ENCODE assay signal across 28 cellular contexts in the genomic region with DNA sequence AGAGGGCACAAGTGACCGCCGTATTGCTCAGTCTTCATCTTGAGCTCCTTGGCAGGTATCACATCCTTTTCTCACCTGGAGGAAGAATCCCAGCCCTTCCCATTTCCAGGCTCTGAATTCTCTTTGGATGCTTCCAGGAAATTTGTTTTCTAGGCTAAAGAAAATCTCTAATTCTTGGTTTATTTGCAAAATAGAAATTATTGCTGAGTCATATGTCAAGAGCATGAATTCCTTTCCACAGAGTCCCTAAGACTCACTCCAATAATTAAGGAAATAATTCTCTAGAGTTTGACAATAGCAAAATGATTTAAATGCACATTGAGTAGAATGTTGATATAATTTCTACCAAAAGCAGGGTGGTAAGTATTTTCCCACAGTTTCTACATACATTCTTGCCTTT. TPM values are rescaled to one million over a fixed set of nuclear protein-coding genes. Genes with fewer than 3 reads are reported as not detected.
DNase-seq lines count a peak whose midpoint lies in the region; ATAC-seq, FAIRE-seq and TF ChIP-seq lines count a peak whose summit lies in the region.
"Had no signal": no experiment of that assay in that cellular context is flagged by ENCODE, and none has a peak within 500 bp of the region (broad histone marks: within the 10 kb centered on the region; RNA-seq: fewer than 3 reads in every experiment).

No MANE protein-coding gene starts in this region.

- no peak overlapping the region for H3K4me2 ChIP-seq in H1 (ENCODE audit: insufficient read depth in 1 of 2, low read depth in 2 of 2, low read length in 2 of 2)
- no peak overlapping the region for H3K4me2 ChIP-seq in neural progenitor cell

- CTCF ChIA-PET in H1 (lab: Charles Lee; ENCODE audit: partially characterized antibody), result interaction anchor here (0.9 to 1.9 kb wide), 4 partner anchors 8 to 296 kb away, joined by 3 to 4 read pairs (median 4); no protein-coding TSS in a partner anchor

- H2BK5ac ChIP-seq in H1 (ENCODE audit: low read depth, low read length), result no peak overlapping the region

- H4K20me1 ChIP-seq in H1 (replicated peaks in 1 of 2; ENCODE audit: control insufficient read depth in 1 of 2, insufficient read depth in 2 of 2, low read length in 2 of 2) (no peaks in the 10 kb centered on the region), neural progenitor cell (ENCODE audit: low read depth) (no peaks in the 10 kb centered on the region)

- H3K36me3 ChIP-seq in ACC112 (ENCODE audit: insufficient read depth, low read length) (no peaks in the 10 kb centered on the region), H1 (ENCODE audit: control insufficient read depth in 2 of 4, insufficient read depth in 4 of 4, low read length in 3 of 4) (no peaks in the 10 kb centered on the region), neural progenitor cell (no peaks in the 10 kb centered on the region)
- H3K36me3 ChIP-seq: MG63 had no signal

- peak overlapping the region; percentile 30; the same call in 1 of the 2 replicates for H2BK12ac ChIP-seq in H1 (ENCODE audit: low read depth, low read length)

- no peak overlapping the region for H2BK20ac ChIP-seq in H1 (ENCODE audit: low read length)

- no peak overlapping the region for H3K23ac ChIP-seq in H1 (ENCODE audit: insufficient read length)

- no peak overlapping the region for H2BK120ac ChIP-seq in H1 (replicated peaks; ENCODE audit: low read depth, low read length)

- H4K5ac ChIP-seq in H1 (ENCODE audit: insufficient read length, low read depth, low read length), result no peak overlapping the region

- H4K91ac ChIP-seq in H1 (replicated peaks; ENCODE audit: insufficient read length, low read length), result no peak overlapping the region

- no peaks in the 10 kb centered on the region for H3K79me1 ChIP-seq in H1 (ENCODE audit: low read depth, low read length)

- H3K27ac ChIP-seq in ACC112 (ENCODE audit: low read depth, low read length) (no peak overlapping the region), H1 (ENCODE audit: low read depth, low read length) (no peak overlapping the region), neural progenitor cell (no peak overlapping the region)
- H3K27ac ChIP-seq: C4-2B, RWPE1 had no signal

- TF ChIP-seq EP300 in H1 (IDR thresholded peaks at IDR 0.05; ENCODE audit: borderline replicate concordance in 1 of 2, low read depth in 2 of 2, low read length in 2 of 2), result no peak

- H3K56ac ChIP-seq in H1 (replicated peaks; ENCODE audit: insufficient read length, low read depth, low read length), result no peak overlapping the region

- H2AFZ ChIP-seq in ACC112 (ENCODE audit: low read length, unreplicated experiment), result peak overlapping the region; percentile 62
- no peak overlapping the region for H2AFZ ChIP-seq in H1 (ENCODE audit: low read length)
- H2AFZ ChIP-seq in neural progenitor cell (replicated peaks), result peak overlapping the region; percentile 63

- H3K14ac ChIP-seq in H1 (ENCODE audit: insufficient read length), result no peak overlapping the region

- WGBS in H1 (ENCODE audit: extremely low coverage in 1 of 2, insufficient coverage in 1 of 2, insufficient read length in 1 of 2, insufficient replicate concordance in 2 of 2, low coverage in 1 of 2, low lambda C conversion rate in 2 of 2, missing lambda C conversion rate in 1 of 2), 2 experiments, result 68% methylated on average over 2 of the region's 2 CpGs; no CpG with 5 or more reads in 1 of the 2 experiments

- H3K9me3 Mint-ChIP-seq in HFFc6 (no peaks in the 10 kb centered on the region), neural progenitor cell (peaks cover 7% of the 10 kb centered on the region)
- H3K9me3 Mint-ChIP-seq: CD8-positive, alpha-beta T cell had no signal

- H3K9me3 ChIP-seq in H1 (ENCODE audit: insufficient read depth in 2 of 2, low read depth in 1 of 2, low read length in 1 of 2) (no peaks in the 10 kb centered on the region), neural progenitor cell (ENCODE audit: low read depth) (no peaks in the 10 kb centered on the region)
- H3K9me3 ChIP-seq: Caco-2, MG63 had no signal

- no peak for TF ChIP-seq POLR2A in H1 (IDR thresholded peaks at IDR 0.05; ENCODE audit: control extremely low read depth in 1 of 2, low read depth in 2 of 2, low read length in 2 of 2)

- TF ChIP-seq RAD21 in H1 (IDR thresholded peaks at IDR 0.05 in 1 of 2, conservative IDR thresholded peaks at IDR 0.05 in 1 of 2; ENCODE audit: low read depth in 2 of 2, low read length in 2 of 2), result no peak

- no peak overlapping the region for H2BK15ac ChIP-seq in H1 (ENCODE audit: low read length)

- no peak overlapping the region for H4K8ac ChIP-seq in H1 (ENCODE audit: extremely low read depth, insufficient read depth, low read length)

- no peak for TF ChIP-seq CTCF in HFFc6 (IDR thresholded peaks at IDR 0.05)
- TF ChIP-seq CTCF in H1 (IDR thresholded peaks at IDR 0.05; ENCODE audit: control extremely low read depth in 1 of 3, insufficient read depth in 1 of 3, low read depth in 1 of 3, low read length in 3 of 3), result no peak
- no peak for TF ChIP-seq CTCF in neural progenitor cell (IDR thresholded peaks at IDR 0.05)

- FAIRE-seq in H1 (lab: Jason Lieb, UNC), result no peak
- FAIRE-seq: A204.1, GM12891 had no signal

- no peak overlapping the region for H3K9ac ChIP-seq in H1 (replicated peaks in 1 of 4; ENCODE audit: extremely low read depth in 1 of 4, low read depth in 3 of 4, low read length in 3 of 4)
- H3K9ac ChIP-seq in neural progenitor cell, result no peak overlapping the region

- H2AK5ac ChIP-seq in H1 (ENCODE audit: low read depth, low read length), result no peak overlapping the region

- H3K18ac ChIP-seq in H1 (ENCODE audit: extremely low read depth, low read length), result no peak overlapping the region

- H3K4me3 ChIP-seq in ACC112 (ENCODE audit: low read depth, low read length), result no peak overlapping the region
- H3K4me3 ChIP-seq in H1 (ENCODE audit: extremely low read depth in 1 of 4, insufficient read depth in 2 of 4, low read depth in 3 of 4, low read length in 4 of 4), result no peak overlapping the region
- no peak overlapping the region for H3K4me3 ChIP-seq in neural progenitor cell
- H3K4me3 ChIP-seq: MG63 had no signal

- H3K4me1 ChIP-seq in ACC112 (ENCODE audit: control insufficient read depth, insufficient read depth, low read length, unreplicated experiment) (peaks cover 6% of the 10 kb centered on the region), H1 (replicated peaks in 1 of 4; ENCODE audit: control insufficient read depth in 3 of 4, insufficient read depth in 4 of 4, low read length in 3 of 4) (no peaks in the 10 kb centered on the region), neural progenitor cell (no peaks in the 10 kb centered on the region)
- H3K4me1 ChIP-seq: Caco-2 had no signal

- no peaks in the 10 kb centered on the region for H3K23me2 ChIP-seq in H1 (ENCODE audit: low read depth, low read length)

- H3K27me3 Mint-ChIP-seq in HFFc6 (ENCODE audit: insufficient read depth), result peaks cover 2% of the 10 kb centered on the region
- H3K27me3 Mint-ChIP-seq in neural progenitor cell (ENCODE audit: insufficient read depth, low read depth), result no peaks in the 10 kb centered on the region
- H3K27me3 Mint-ChIP-seq: B cell had no signal

- H3K4me1 Mint-ChIP-seq in HFFc6 (ENCODE audit: low read depth), result peaks cover 11% of the 10 kb centered on the region
- H3K4me1 Mint-ChIP-seq in neural progenitor cell, result no peaks in the 10 kb centered on the region
- H3K4me1 Mint-ChIP-seq: B cell had no signal

- H3K27me3 ChIP-seq in ACC112 (ENCODE audit: insufficient read depth, low read length), result no peaks in the 10 kb centered on the region
- H3K27me3 ChIP-seq in H1 (replicated peaks in 1 of 4; ENCODE audit: control insufficient read depth in 3 of 4, extremely low read depth in 1 of 4, insufficient read depth in 3 of 4, low read length in 3 of 4), result no peaks in the 10 kb centered on the region
- no peaks in the 10 kb centered on the region for H3K27me3 ChIP-seq in neural progenitor cell
- H3K27me3 ChIP-seq: MG63 had no signal

- H3K27ac Mint-ChIP-seq in HFFc6, result peak overlapping the region; percentile 62; the same call in 1 of the 2 replicates
- no peak overlapping the region for H3K27ac Mint-ChIP-seq in neural progenitor cell
- H3K27ac Mint-ChIP-seq: B cell; CD8-positive, alpha-beta T cell had no signal

- H3K79me2 ChIP-seq in ACC112 (ENCODE audit: control insufficient read depth, insufficient read depth, low read length, unreplicated experiment), result no peaks in the 10 kb centered on the region
- no peaks in the 10 kb centered on the region for H3K79me2 ChIP-seq in H1 (ENCODE audit: control insufficient read depth in 1 of 2, insufficient read depth in 2 of 2, low read length in 2 of 2)
- H3K79me2 ChIP-seq in neural progenitor cell (ENCODE audit: low read depth), result no peaks in the 10 kb centered on the region

- H3K4me3 Mint-ChIP-seq in HFFc6, result no peak overlapping the region
- no peak overlapping the region for H3K4me3 Mint-ChIP-seq in neural progenitor cell
- H3K4me3 Mint-ChIP-seq: B cell; CD8-positive, alpha-beta T cell had no signal

- DNase-seq in HFFc6 (no peak), H1 (ENCODE audit: low read depth in 1 of 2, low spot score in 2 of 2) (no peak), neural progenitor cell (ENCODE audit: low spot score) (no peak), HuH-7 (ENCODE audit: low spot score) (no peak)
- DNase-seq: Caco-2; CD8-positive, alpha-beta T cell; GF-D8; H7; KBM-7; MG63; NCI-H1105 treated with DMSO at 0.1 percent for 48 hours; NCI-H146; NCI-H2029; NCI-H446; NCI-H524 treated with DMSO at 0.1 percent for 48 hours; NCI-H82; NK-92 treated with Interleukin-12 subunit alpha and Interleukin-12 subunit beta, amount 100 ng/mL, for 24 hours; SHP77; T-helper 1 cell had no signal

- ATAC-seq in HG02840 (IDR thresholded peaks at IDR 0.05; ENCODE audit: low FRiP score, unreplicated experiment), result no peak
- ATAC-seq in GM18907 (IDR thresholded peaks at IDR 0.05; ENCODE audit: unreplicated experiment), result no peak
- ATAC-seq in GM19324 (IDR thresholded peaks at IDR 0.05; ENCODE audit: low FRiP score, unreplicated experiment), result no peak
- ATAC-seq: CD8-positive, alpha-beta T cell had no signal

- H3K36me3 Mint-ChIP-seq in HFFc6 (ENCODE audit: low read depth), result no peaks in the 10 kb centered on the region
- no peaks in the 10 kb centered on the region for H3K36me3 Mint-ChIP-seq in neural progenitor cell
- H3K36me3 Mint-ChIP-seq: CD8-positive, alpha-beta T cell had no signal

- POLR2A ChIA-PET in H1 (lab: Charles Lee; ENCODE audit: partially characterized antibody), result no interaction called here

- H3F3A ChIP-seq in neural progenitor cell (ENCODE audit: low read depth), result no peaks in the 10 kb centered on the region

- H3K4ac ChIP-seq in H1 (replicated peaks; ENCODE audit: insufficient read length, low read depth, low read length), result no peak overlapping the region

RNA-seq across cellular contexts. Expression of a gene that starts 16.3 kb away (rescaled TPM):
- under 1 TPM; 0.05 to 0.40 (median 0.14) TPM for total RNA-seq in HFFc6 (2021; fragmentation: NEBNext Ultra II Directional; extraction: Animal tissue kit (Norgen Biotek cat#: 25700))
- 0.80 and 0.92 TPM in 2 replicates for total RNA-seq in H1 (2021; fragmentation: NEBNext Ultra II Directional; extraction: Animal tissue kit (Norgen Biotek cat#: 25700))
- 0.06 TPM in 2 replicates for polyA plus RNA-seq in H1 (2011; rRNA removed)
- 0.10 TPM for polyA plus RNA-seq in H1 (2011; cell fraction: cytosol; rRNA removed)
- 0.06 TPM for polyA plus RNA-seq in H1 (2011; cell fraction: nucleus; rRNA removed)
- polyA plus RNA-seq in H1 (2012, experiment 1 of 2), result 0.07 to 0.18 TPM (median 0.07 TPM) in 4 replicates
- polyA plus RNA-seq in H1 (2012, experiment 2 of 2), result not detected
- 0.83 TPM for polyA plus RNA-seq in H1 (2013, experiment 1 of 2)
- 0.87 TPM for polyA plus RNA-seq in H1 (2013, experiment 2 of 2)
- polyA minus RNA-seq in H1 (2011; rRNA and poly(A)+ RNA removed), result 1.1 TPM in 1 of 2 replicates, not detected in the other
- 1.5 TPM for polyA minus RNA-seq in H1 (2011; cell fraction: cytosol; rRNA and poly(A)+ RNA removed)
- polyA minus RNA-seq in H1 (2011; cell fraction: nucleus; rRNA and poly(A)+ RNA removed), result 1.2 TPM
- total RNA-seq in neural progenitor cell (ENCODE audit: low replicate concordance), result not detected in 2 replicates
- total RNA-seq: CD8-positive, alpha-beta T cell had no signal
